Comparison of ENCODE assay signal across 1 cellular context in genomic region chr4:172962564-172963353, GRCh38.
A peak's percentile ranks its signal among the peaks of the same experiment; 100 is the strongest.
TF ChIP-seq lines count a peak whose summit lies in the region.

No MANE protein-coding gene starts in this region.

TF ChIP-seq in HEK293, 187 proteins besides CTCF, POLR2A, EP300 and RAD21 (continued from another document):
- no peak for TF ChIP-seq ZNF830 (tag by site-specific recombination; IDR thresholded peaks at IDR 0.05; ENCODE audit: low read depth)
- no peak for TF ChIP-seq ZFP3 (tag by site-specific recombination; IDR thresholded peaks at IDR 0.05; ENCODE audit: low read depth)
- peak; percentile 54 for TF ChIP-seq WT1 (tag by site-specific recombination; IDR thresholded peaks at IDR 0.05)
- TF ChIP-seq ZNF341 (tag by site-specific recombination; IDR thresholded peaks at IDR 0.05; ENCODE audit: low read depth): 0 out of 2 replicates have a peak, but pooled peaks have one; percentile 18
- TF ChIP-seq GLIS1 (tag by site-specific recombination; IDR thresholded peaks at IDR 0.05): peak; percentile 40
- TF ChIP-seq ZFP37 (tag by site-specific recombination; IDR thresholded peaks at IDR 0.05): no peak; the same call in 1 of the 2 replicates
- peak; percentile 78 for TF ChIP-seq ZBTB44 (tag by site-specific recombination; IDR thresholded peaks at IDR 0.05)
- no peak for TF ChIP-seq ZNF175 (tag by site-specific recombination; IDR thresholded peaks at IDR 0.05)
- no peak for TF ChIP-seq SP3 (tag by site-specific recombination; IDR thresholded peaks at IDR 0.05)
- peak; percentile 60; the same call in 1 of the 2 replicates for TF ChIP-seq ZNF10 (tag by site-specific recombination; IDR thresholded peaks at IDR 0.05)
- no peak for TF ChIP-seq ZNF324 (tag by site-specific recombination; IDR thresholded peaks at IDR 0.05)
- TF ChIP-seq, protein P1, sequence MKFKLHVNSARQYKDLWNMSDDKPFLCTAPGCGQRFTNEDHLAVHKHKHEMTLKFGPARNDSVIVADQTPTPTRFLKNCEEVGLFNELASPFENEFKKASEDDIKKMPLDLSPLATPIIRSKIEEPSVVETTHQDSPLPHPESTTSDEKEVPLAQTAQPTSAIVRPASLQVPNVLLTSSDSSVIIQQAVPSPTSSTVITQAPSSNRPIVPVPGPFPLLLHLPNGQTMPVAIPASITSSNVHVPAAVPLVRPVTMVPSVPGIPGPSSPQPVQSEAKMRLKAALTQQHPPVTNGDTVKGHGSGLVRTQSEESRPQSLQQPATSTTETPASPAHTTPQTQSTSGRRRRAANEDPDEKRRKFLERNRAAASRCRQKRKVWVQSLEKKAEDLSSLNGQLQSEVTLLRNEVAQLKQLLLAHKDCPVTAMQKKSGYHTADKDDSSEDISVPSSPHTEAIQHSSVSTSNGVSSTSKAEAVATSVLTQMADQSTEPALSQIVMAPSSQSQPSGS (tag by site-specific recombination; IDR thresholded peaks at IDR 0.05; ENCODE audit: low read depth): peak; percentile 89
- TF ChIP-seq BCL11B (tag by site-specific recombination; IDR thresholded peaks at IDR 0.05; ENCODE audit: low read depth): no peak
- TF ChIP-seq ZNF391 (tag by site-specific recombination; IDR thresholded peaks at IDR 0.05; ENCODE audit: borderline replicate concordance, low read depth): peak; percentile 77; the same call in 1 of the 2 replicates
- TF ChIP-seq ZNF548 (tag by site-specific recombination; IDR thresholded peaks at IDR 0.05): no peak
- 0 out of 2 replicates have a peak, but pooled peaks have one; percentile 9 for TF ChIP-seq ZNF654 (tag by site-specific recombination; IDR thresholded peaks at IDR 0.05; ENCODE audit: low read depth)
- TF ChIP-seq KLF10 (tag by site-specific recombination; IDR thresholded peaks at IDR 0.05): no peak
- no peak for TF ChIP-seq ZNF266 (tag by site-specific recombination; IDR thresholded peaks at IDR 0.05; ENCODE audit: low read depth)
- TF ChIP-seq ZNF658 (tag by site-specific recombination; IDR thresholded peaks at IDR 0.05): no peak
- TF ChIP-seq ZNF416 (tag by site-specific recombination; IDR thresholded peaks at IDR 0.05): no peak
- TF ChIP-seq GLI2 (tag by site-specific recombination; IDR thresholded peaks at IDR 0.05; ENCODE audit: borderline replicate concordance, low read depth): peak; percentile 75; the same call in 1 of the 2 replicates
- peak; percentile 79 for TF ChIP-seq ZNF24 (tag by site-specific recombination; IDR thresholded peaks at IDR 0.05)
- no peak for TF ChIP-seq ZNF768 (tag by site-specific recombination; IDR thresholded peaks at IDR 0.05)
- no peak for TF ChIP-seq ZNF514 (tag by site-specific recombination; IDR thresholded peaks at IDR 0.05)
- peak; percentile 96 for TF ChIP-seq TSHZ1 (tag by site-specific recombination; IDR thresholded peaks at IDR 0.05; ENCODE audit: borderline replicate concordance)
- TF ChIP-seq ZFP69B (tag by site-specific recombination; IDR thresholded peaks at IDR 0.05): no peak; the same call in 1 of the 2 replicates
- no peak for TF ChIP-seq SETDB1 (IDR thresholded peaks at IDR 0.05; ENCODE audit: insufficient read length, low read length)
- TF ChIP-seq ZNF121 (tag by site-specific recombination; IDR thresholded peaks at IDR 0.05): no peak
- TF ChIP-seq GFI1B (tag by site-specific recombination; IDR thresholded peaks at IDR 0.05): no peak
- TF ChIP-seq ZNF621 (tag by site-specific recombination; IDR thresholded peaks at IDR 0.05): no peak
- TF ChIP-seq ZNF423 (tag by site-specific recombination; IDR thresholded peaks at IDR 0.05): no peak
- TF ChIP-seq, protein P2, sequence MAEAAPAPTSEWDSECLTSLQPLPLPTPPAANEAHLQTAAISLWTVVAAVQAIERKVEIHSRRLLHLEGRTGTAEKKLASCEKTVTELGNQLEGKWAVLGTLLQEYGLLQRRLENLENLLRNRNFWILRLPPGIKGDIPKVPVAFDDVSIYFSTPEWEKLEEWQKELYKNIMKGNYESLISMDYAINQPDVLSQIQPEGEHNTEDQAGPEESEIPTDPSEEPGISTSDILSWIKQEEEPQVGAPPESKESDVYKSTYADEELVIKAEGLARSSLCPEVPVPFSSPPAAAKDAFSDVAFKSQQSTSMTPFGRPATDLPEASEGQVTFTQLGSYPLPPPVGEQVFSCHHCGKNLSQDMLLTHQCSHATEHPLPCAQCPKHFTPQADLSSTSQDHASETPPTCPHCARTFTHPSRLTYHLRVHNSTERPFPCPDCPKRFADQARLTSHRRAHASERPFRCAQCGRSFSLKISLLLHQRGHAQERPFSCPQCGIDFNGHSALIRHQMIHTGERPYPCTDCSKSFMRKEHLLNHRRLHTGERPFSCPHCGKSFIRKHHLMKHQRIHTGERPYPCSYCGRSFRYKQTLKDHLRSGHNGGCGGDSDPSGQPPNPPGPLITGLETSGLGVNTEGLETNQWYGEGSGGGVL (tag by site-specific recombination; IDR thresholded peaks at IDR 0.05): 0 out of 2 replicates have a peak, but pooled peaks have one; percentile 17
- peak; percentile 56; the same call in 1 of the 2 replicates for TF ChIP-seq ZBTB1 (tag by site-specific recombination; IDR thresholded peaks at IDR 0.05)
- TF ChIP-seq ZBTB7A (tag by site-specific recombination; IDR thresholded peaks at IDR 0.05; ENCODE audit: low read depth): no peak
- TF ChIP-seq SP2 (tag by site-specific recombination; IDR thresholded peaks at IDR 0.05): no peak
- TF ChIP-seq HOXA7 (CRISPR knock-in tag; IDR thresholded peaks at IDR 0.05; ENCODE audit: borderline replicate concordance): no peak
- 0 out of 2 replicates have a peak, but pooled peaks have one; percentile 23 for TF ChIP-seq ZNF596 (tag by site-specific recombination; IDR thresholded peaks at IDR 0.05)
- TF ChIP-seq ZNF184 (tag by site-specific recombination; IDR thresholded peaks at IDR 0.05): peak; percentile 28; the same call in 1 of the 2 replicates
- TF ChIP-seq ZNF549 (tag by site-specific recombination; IDR thresholded peaks at IDR 0.05): no peak
- TF ChIP-seq GLI4 (tag by site-specific recombination; IDR thresholded peaks at IDR 0.05): no peak
- TF ChIP-seq ZBTB8A (tag by site-specific recombination; IDR thresholded peaks at IDR 0.05): 0 out of 2 replicates have a peak, but pooled peaks have one; percentile 26
- peak; percentile 71; the same call in 1 of the 2 replicates for TF ChIP-seq BCL11A (tag by site-specific recombination; IDR thresholded peaks at IDR 0.05; ENCODE audit: low read depth)
- peak; percentile 53; the same call in 1 of the 2 replicates for TF ChIP-seq KLF8 (tag by site-specific recombination; IDR thresholded peaks at IDR 0.05)
- peak; percentile 90 for TF ChIP-seq ZNF610 (tag by site-specific recombination; IDR thresholded peaks at IDR 0.05; ENCODE audit: borderline replicate concordance)
- no peak for TF ChIP-seq KLF9 (tag by site-specific recombination; IDR thresholded peaks at IDR 0.05; ENCODE audit: low read depth)
- TF ChIP-seq, protein P3, sequence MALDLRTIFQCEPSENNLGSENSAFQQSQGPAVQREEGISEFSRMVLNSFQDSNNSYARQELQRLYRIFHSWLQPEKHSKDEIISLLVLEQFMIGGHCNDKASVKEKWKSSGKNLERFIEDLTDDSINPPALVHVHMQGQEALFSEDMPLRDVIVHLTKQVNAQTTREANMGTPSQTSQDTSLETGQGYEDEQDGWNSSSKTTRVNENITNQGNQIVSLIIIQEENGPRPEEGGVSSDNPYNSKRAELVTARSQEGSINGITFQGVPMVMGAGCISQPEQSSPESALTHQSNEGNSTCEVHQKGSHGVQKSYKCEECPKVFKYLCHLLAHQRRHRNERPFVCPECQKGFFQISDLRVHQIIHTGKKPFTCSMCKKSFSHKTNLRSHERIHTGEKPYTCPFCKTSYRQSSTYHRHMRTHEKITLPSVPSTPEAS (tag by site-specific recombination; IDR thresholded peaks at IDR 0.05): no peak
- TF ChIP-seq ZNF560 (tag by site-specific recombination; IDR thresholded peaks at IDR 0.05; ENCODE audit: borderline replicate concordance): no peak
- TF ChIP-seq ZNF785 (tag by site-specific recombination; IDR thresholded peaks at IDR 0.05): no peak
- no peak for TF ChIP-seq ZNF404 (tag by site-specific recombination; IDR thresholded peaks at IDR 0.05)
- no peak for TF ChIP-seq ZNF426 (tag by site-specific recombination; IDR thresholded peaks at IDR 0.05)
- TF ChIP-seq, protein P4, sequence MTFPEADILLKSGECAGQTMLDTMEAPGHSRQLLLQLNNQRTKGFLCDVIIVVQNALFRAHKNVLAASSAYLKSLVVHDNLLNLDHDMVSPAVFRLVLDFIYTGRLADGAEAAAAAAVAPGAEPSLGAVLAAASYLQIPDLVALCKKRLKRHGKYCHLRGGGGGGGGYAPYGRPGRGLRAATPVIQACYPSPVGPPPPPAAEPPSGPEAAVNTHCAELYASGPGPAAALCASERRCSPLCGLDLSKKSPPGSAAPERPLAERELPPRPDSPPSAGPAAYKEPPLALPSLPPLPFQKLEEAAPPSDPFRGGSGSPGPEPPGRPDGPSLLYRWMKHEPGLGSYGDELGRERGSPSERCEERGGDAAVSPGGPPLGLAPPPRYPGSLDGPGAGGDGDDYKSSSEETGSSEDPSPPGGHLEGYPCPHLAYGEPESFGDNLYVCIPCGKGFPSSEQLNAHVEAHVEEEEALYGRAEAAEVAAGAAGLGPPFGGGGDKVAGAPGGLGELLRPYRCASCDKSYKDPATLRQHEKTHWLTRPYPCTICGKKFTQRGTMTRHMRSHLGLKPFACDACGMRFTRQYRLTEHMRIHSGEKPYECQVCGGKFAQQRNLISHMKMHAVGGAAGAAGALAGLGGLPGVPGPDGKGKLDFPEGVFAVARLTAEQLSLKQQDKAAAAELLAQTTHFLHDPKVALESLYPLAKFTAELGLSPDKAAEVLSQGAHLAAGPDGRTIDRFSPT (tag by site-specific recombination; IDR thresholded peaks at IDR 0.05): peak; percentile 28; the same call in 1 of the 2 replicates
- TF ChIP-seq, protein P5, sequence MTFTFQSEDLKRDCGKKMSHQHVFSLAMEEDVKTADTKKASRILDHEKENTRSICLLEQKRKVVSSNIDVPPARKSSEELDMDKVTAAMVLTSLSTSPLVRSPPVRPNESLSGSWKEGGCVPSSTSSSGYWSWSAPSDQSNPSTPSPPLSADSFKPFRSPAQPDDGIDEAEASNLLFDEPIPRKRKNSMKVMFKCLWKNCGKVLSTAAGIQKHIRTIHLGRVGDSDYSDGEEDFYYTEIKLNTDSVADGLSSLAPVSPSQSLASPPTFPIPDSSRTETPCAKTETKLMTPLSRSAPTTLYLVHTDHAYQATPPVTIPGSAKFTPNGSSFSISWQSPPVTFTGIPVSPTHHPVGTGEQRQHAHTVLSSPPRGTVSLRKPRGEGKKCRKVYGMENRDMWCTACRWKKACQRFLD (tag by site-specific recombination; IDR thresholded peaks at IDR 0.05): no peak
